Comparison of ENCODE assay signal across 11 cellular contexts in the genomic region with DNA sequence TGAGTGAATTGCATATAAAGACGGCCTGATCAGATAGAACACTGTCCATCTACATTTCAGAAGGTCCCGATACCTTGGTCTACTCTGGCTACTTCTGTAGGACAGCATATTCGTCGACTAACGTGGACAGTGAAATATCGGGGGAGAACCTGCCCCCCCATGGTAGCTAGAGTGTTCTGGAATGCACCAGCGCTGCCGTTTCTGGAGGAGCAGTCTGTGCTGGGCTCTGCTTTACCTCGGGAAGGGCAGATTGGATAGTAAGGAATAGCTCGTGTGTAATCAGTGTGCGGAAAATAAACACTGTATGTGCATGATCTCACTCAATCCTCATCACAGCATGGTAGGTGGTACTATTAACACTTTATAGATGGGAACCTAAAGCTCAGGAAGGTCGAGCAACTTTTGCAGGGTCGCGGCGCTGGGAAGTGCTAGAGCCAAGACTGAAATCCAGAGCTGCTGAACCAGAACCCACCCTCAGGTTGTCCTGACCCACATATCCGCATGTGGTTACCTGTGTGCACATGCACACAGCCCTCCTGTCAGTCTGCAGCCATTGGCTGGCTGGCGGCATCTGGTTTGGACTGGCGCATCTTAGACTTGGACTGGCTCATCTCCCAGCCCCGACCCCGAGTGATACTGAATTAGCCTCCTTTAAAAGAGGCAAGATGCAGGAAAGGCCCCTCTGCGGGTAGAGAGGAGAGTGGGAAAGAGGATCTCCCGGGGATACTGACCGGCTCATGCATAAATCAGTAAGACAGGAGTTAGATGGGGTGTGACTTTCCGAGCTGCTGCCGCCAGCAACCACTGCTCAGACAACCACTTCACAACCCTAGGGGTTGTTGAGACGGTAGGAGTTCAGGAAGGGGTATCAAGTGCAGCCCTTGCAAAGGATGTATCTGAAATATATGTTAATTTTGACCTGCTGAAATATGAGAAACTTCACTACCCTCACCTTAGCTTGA.
DNase-seq lines count a peak whose midpoint lies in the region; ATAC-seq and TF ChIP-seq lines count a peak whose summit lies in the region.
"Had no signal": no experiment of that assay in that cellular context is flagged by ENCODE, and none has a peak within 500 bp of the region (broad histone marks: within the 10 kb centered on the region; RNA-seq: fewer than 3 reads in every experiment).

No MANE protein-coding gene starts in this region.

- H3K27me3 Mint-ChIP-seq in activated naive CD8-positive, alpha-beta T cell treated with anti-CD3 and anti-CD28 coated beads, Interleukin-2, amount 10 ng/mL, durations not matched to agents 7 days and 5 days, result no peaks in the 10 kb centered on the region

- H4K20me1 ChIP-seq in MM.1S (ENCODE audit: insufficient read depth, low read length), result no peaks in the 10 kb centered on the region

- H3K9ac ChIP-seq in MM.1S (ENCODE audit: low read length), result no peak overlapping the region

- DNase-seq in heart left ventricle (no peak), Right ventricle myocardium inferior (ENCODE audit: missing footprints) (no peak), upper lobe of left lung (no peak), MM.1S (no peak)
- DNase-seq in activated naive CD8-positive, alpha-beta T cell treated with anti-CD3 and anti-CD28 coated beads, Interleukin-2, amount 10 ng/mL, durations not matched to agents 7 days and 5 days, result no peak
- no peak for DNase-seq in stimulated activated CD4-positive, alpha-beta T cell treated with anti-CD3 and anti-CD28 coated beads, Interleukin-2, amount 100 ng/mL, for 48 hours
- DNase-seq: activated effector memory CD4-positive, alpha-beta T cell treated with anti-CD3 and anti-CD28 coated beads, Interleukin-2, amount 50 U/mL, for 16 hours; AML-193; stimulated activated CD4-positive, alpha-beta T cell treated with anti-CD3 and anti-CD28 coated beads, Interleukin-4, amount 100 ng/mL, for 4 hours had no signal

- 87 to 92% (median 91%) methylated on average over 26 of the region's 26 CpGs for WGBS in heart left ventricle, 4 donors
- WGBS in upper lobe of left lung, 2 donors, result 92 to 93% methylated on average over 26 of the region's 26 CpGs

- H3K9me3 ChIP-seq in heart left ventricle (no peaks in the 10 kb centered on the region), muscle layer of duodenum (ENCODE audit: control insufficient read depth in 1 of 2, low read length in 2 of 2) (no peaks in the 10 kb centered on the region), upper lobe of left lung (no peaks in the 10 kb centered on the region), MM.1S (replicated peaks; ENCODE audit: insufficient read depth, low read length) (no peaks in the 10 kb centered on the region)

- H3K4me1 ChIP-seq in heart left ventricle (peaks cover 7 to 61% (median 37%) of the 10 kb centered on the region in 12 donors), muscle layer of duodenum (ENCODE audit: control insufficient read depth in 1 of 2, insufficient read depth in 2 of 2, low read length in 2 of 2) (peaks cover 10 to 23% of the 10 kb centered on the region in 2 donors), upper lobe of left lung (peaks cover 29 to 50% (median 38%) of the 10 kb centered on the region in 4 donors), MM.1S (ENCODE audit: low read length) (no peaks in the 10 kb centered on the region)

- no peak overlapping the region for H2AFZ ChIP-seq in MM.1S (ENCODE audit: low read length)

- no peaks in the 10 kb centered on the region for H3K9me2 ChIP-seq in MM.1S (replicated peaks; ENCODE audit: insufficient read depth, low read length)

- no peak overlapping the region for H3K4me2 ChIP-seq in MM.1S (ENCODE audit: low read depth, low read length)

- intact Hi-C loops in heart left ventricle (cut with DNase I), result loop anchor here in 4 of 10 donors (5.0 to 10.0 kb wide), 4 partner anchors 42 to 99 kb away; no protein-coding TSS in a partner anchor
- intact Hi-C loops in Right ventricle myocardium inferior (cut with DNase I), result no loop called here

- TF ChIP-seq POLR2A in heart left ventricle (IDR thresholded peaks at IDR 0.05) (no peak), upper lobe of left lung (IDR thresholded peaks at IDR 0.05) (no peak)

- H3K27ac ChIP-seq in heart left ventricle, result peak overlapping the region in 10 of 12 donors; percentile 79 to 93 (median 85)
- H3K27ac ChIP-seq in muscle layer of duodenum (ENCODE audit: low read length), result peak overlapping the region; percentile 89
- H3K27ac ChIP-seq in upper lobe of left lung, result peak overlapping the region in 3 of 4 donors; percentile 77 to 90 (median 79)
- no peak overlapping the region for H3K27ac ChIP-seq in MM.1S (ENCODE audit: low read length)

- H3K36me3 Mint-ChIP-seq in activated naive CD8-positive, alpha-beta T cell treated with anti-CD3 and anti-CD28 coated beads, Interleukin-2, amount 10 ng/mL, durations not matched to agents 7 days and 5 days, result peaks cover 72% of the 10 kb centered on the region

- POLR2A ChIA-PET in activated naive CD8-positive, alpha-beta T cell treated with anti-CD3 and anti-CD28 coated beads, Interleukin-2, amount 10 ng/mL, durations not matched to agents 7 days and 5 days (lab: Charles Lee), result interaction anchor here (0.6 to 17.1 kb wide), 6 partner anchors 10 to 372 kb away, joined by 3 to 489 read pairs (median 10); a partner anchor contains a TSS

- H3K4me3 ChIP-seq in heart left ventricle (no peak overlapping the region), muscle layer of duodenum (ENCODE audit: low read depth in 1 of 2, low read length in 2 of 2) (no peak overlapping the region), upper lobe of left lung (no peak overlapping the region), MM.1S (ENCODE audit: low read length) (no peak overlapping the region)

- peaks cover 0 to 35% (median 20%) of the 10 kb centered on the region in 9 donors for H3K36me3 ChIP-seq in heart left ventricle
- peaks cover 5 to 16% of the 10 kb centered on the region in 2 donors for H3K36me3 ChIP-seq in muscle layer of duodenum (ENCODE audit: control insufficient read depth in 1 of 2, insufficient read depth in 2 of 2, low read length in 2 of 2)
- peaks cover 0 to 9% (median 5%) of the 10 kb centered on the region in 4 donors for H3K36me3 ChIP-seq in upper lobe of left lung
- H3K36me3 ChIP-seq in MM.1S (replicated peaks; ENCODE audit: insufficient read depth, low read length), result no peaks in the 10 kb centered on the region

- H3K4me1 Mint-ChIP-seq in activated naive CD8-positive, alpha-beta T cell treated with anti-CD3 and anti-CD28 coated beads, Interleukin-2, amount 10 ng/mL, durations not matched to agents 7 days and 5 days, result peaks cover 91% of the 10 kb centered on the region

- no peaks in the 10 kb centered on the region for H3F3A ChIP-seq in MM.1S (ENCODE audit: insufficient read depth, low read length)

- ATAC-seq in heart left ventricle (no peak), Right ventricle myocardium inferior (no peak), upper lobe of left lung (ENCODE audit: low FRiP score in 2 of 2) (peak in 1 of 2 donors; percentile 23), HG02938 (IDR thresholded peaks at IDR 0.05; ENCODE audit: unreplicated experiment) (no peak)
- ATAC-seq in activated naive CD8-positive, alpha-beta T cell treated with anti-CD3 and anti-CD28 coated beads, Interleukin-2, amount 10 ng/mL, durations not matched to agents 7 days and 5 days (ENCODE audit: low read depth), result no peak

- H3K9me3 Mint-ChIP-seq in activated naive CD8-positive, alpha-beta T cell treated with anti-CD3 and anti-CD28 coated beads, Interleukin-2, amount 10 ng/mL, durations not matched to agents 7 days and 5 days, result peaks cover 2% of the 10 kb centered on the region

- peak overlapping the region; percentile 86 for H3K4me3 Mint-ChIP-seq in activated naive CD8-positive, alpha-beta T cell treated with anti-CD3 and anti-CD28 coated beads, Interleukin-2, amount 10 ng/mL, durations not matched to agents 7 days and 5 days

- TF ChIP-seq CTCF in heart left ventricle (IDR thresholded peaks at IDR 0.05), result no peak
- TF ChIP-seq CTCF in upper lobe of left lung (IDR thresholded peaks at IDR 0.05), result no peak
- no peak for TF ChIP-seq CTCF in MM.1S (IDR thresholded peaks at IDR 0.05; ENCODE audit: low read length)

- no peaks in the 10 kb centered on the region for H3K27me3 ChIP-seq in heart left ventricle
- no peaks in the 10 kb centered on the region for H3K27me3 ChIP-seq in muscle layer of duodenum (ENCODE audit: low read depth, low read length)
- H3K27me3 ChIP-seq in upper lobe of left lung, result no peaks in the 10 kb centered on the region
- no peaks in the 10 kb centered on the region for H3K27me3 ChIP-seq in MM.1S (replicated peaks; ENCODE audit: insufficient read depth, low read length)

- no peak for TF ChIP-seq EP300 in upper lobe of left lung (IDR thresholded peaks at IDR 0.05)

- peak overlapping the region; percentile 92 for H3K27ac Mint-ChIP-seq in activated naive CD8-positive, alpha-beta T cell treated with anti-CD3 and anti-CD28 coated beads, Interleukin-2, amount 10 ng/mL, durations not matched to agents 7 days and 5 days

- H3K79me2 ChIP-seq in MM.1S (ENCODE audit: low read length), result no peaks in the 10 kb centered on the region
